ENCODE assay signal across 17 cellular contexts in genomic region chr4:120082286-120082685, GRCh38. TPM values are rescaled to one million over a fixed set of nuclear protein-coding genes. Genes with fewer than 3 reads are reported as not detected.
A peak's percentile ranks its signal among the peaks of the same experiment; 100 is the strongest.
DNase-seq lines count a peak whose midpoint lies in the region; ATAC-seq and TF ChIP-seq lines count a peak whose summit lies in the region.
"Had no signal": no experiment of that assay in that cellular context is flagged by ENCODE, and none has a peak within 500 bp of the region (broad histone marks: within the 10 kb centered on the region; RNA-seq: fewer than 3 reads in every experiment).

No MANE protein-coding gene starts in this region.

- no peak overlapping the region for H3K27ac Mint-ChIP-seq in endodermal cell
- H3K27ac Mint-ChIP-seq: B cell; CD4-positive, alpha-beta T cell had no signal

- H3K4me3 ChIP-seq in endodermal cell (ENCODE audit: low read length) (no peak overlapping the region), mesodermal cell (ENCODE audit: extremely low read depth, insufficient read depth, low read length, poor library complexity, severe bottlenecking) (no peak overlapping the region), right cardiac atrium (ENCODE audit: low read length) (no peak overlapping the region)
- H3K4me3 ChIP-seq: GM23248 had no signal

- no peaks in the 10 kb centered on the region for H3K9me3 Mint-ChIP-seq in endodermal cell
- H3K9me3 Mint-ChIP-seq: CD4-positive, alpha-beta T cell had no signal

- no peak for TF ChIP-seq CTCF in endodermal cell (conservative IDR thresholded peaks at IDR 0.05)

- peaks cover 5% of the 10 kb centered on the region for H3K4me1 ChIP-seq in endodermal cell (ENCODE audit: control insufficient read depth, insufficient read depth, low read length)
- no peaks in the 10 kb centered on the region for H3K4me1 ChIP-seq in mesodermal cell (ENCODE audit: control insufficient read depth, insufficient read depth, low read length, poor library complexity, severe bottlenecking)
- no peaks in the 10 kb centered on the region for H3K4me1 ChIP-seq in right cardiac atrium (ENCODE audit: control insufficient read depth, insufficient read depth, low read length)

- H3K27me3 ChIP-seq in endodermal cell (ENCODE audit: control insufficient read depth, insufficient read depth, low read length, poor library complexity, severe bottlenecking) (no peaks in the 10 kb centered on the region), right cardiac atrium (ENCODE audit: control insufficient read depth, insufficient read depth) (no peaks in the 10 kb centered on the region)

- WGBS in endodermal cell (ENCODE audit: insufficient coverage in 1 of 2, insufficient read length in 1 of 2), 2 experiments = 58% methylated on average over 1 of the region's 1 CpG; no CpG with 5 or more reads in 1 of the 2 experiments
- no CpG with 5 or more reads among the region's 1 CpG for whole genome bisulfite sequencing in mesodermal cell (ENCODE audit: insufficient coverage in 2 of 2), 2 experiments
- 74% methylated on average over 1 of the region's 1 CpG for WGBS in right cardiac atrium

- H3K4me1 Mint-ChIP-seq in endodermal cell = peaks cover 3% of the 10 kb centered on the region
- H3K4me1 Mint-ChIP-seq: B cell had no signal

- H3K9ac ChIP-seq in endodermal cell (ENCODE audit: extremely low read depth, low read length, poor library complexity, severe bottlenecking) = no peak overlapping the region
- H3K9ac ChIP-seq: GM23248 had no signal

- no peaks in the 10 kb centered on the region for H3K36me3 ChIP-seq in endodermal cell (ENCODE audit: control insufficient read depth, insufficient read depth, low read length)
- H3K36me3 ChIP-seq in mesodermal cell (ENCODE audit: control insufficient read depth, insufficient read depth, low read length) = no peaks in the 10 kb centered on the region

- intact Hi-C loops in right cardiac atrium (cut with DNase I) = no loop called here

- H3K27me3 Mint-ChIP-seq in endodermal cell (ENCODE audit: insufficient read depth) = no peaks in the 10 kb centered on the region
- H3K27me3 Mint-ChIP-seq: B cell had no signal

- DNase-seq in NCI-H82 (lab: John Stamatoyannopoulos, UW) = peak; percentile 1
- DNase-seq in NCI-H82 treated with DMSO at 0.1 percent for 48 hours (lab: John Stamatoyannopoulos, UW; ENCODE audit: unreplicated experiment) = no peak
- no peak for DNase-seq in endodermal cell
- no peak for DNase-seq in right cardiac atrium
- DNase-seq in NCI-H446 treated with DMSO at 0.1 percent for 48 hours (lab: John Stamatoyannopoulos, UW) = no peak
- DNase-seq in activated gamma-delta T cell treated with Interleukin-2 at 50 U/mL for 16 hours = no peak
- DNase-seq: C1 segment of cervical spinal cord; Calu3; CD4-positive, alpha-beta T cell; DMS79 treated with DMSO at 0.1 percent for 48 hours; EL; GM23248; H7 had no signal

- H3K36me3 Mint-ChIP-seq in endodermal cell (ENCODE audit: low read depth) = no peaks in the 10 kb centered on the region

- no peak overlapping the region for H3K4me3 Mint-ChIP-seq in endodermal cell
- H3K4me3 Mint-ChIP-seq: B cell; CD4-positive, alpha-beta T cell had no signal

- H3K27ac ChIP-seq in endodermal cell (ENCODE audit: low read depth, low read length) (peak overlapping the region; percentile 55), mesodermal cell (ENCODE audit: low read depth, low read length, severe bottlenecking) (peak overlapping the region; percentile 26), right cardiac atrium (ENCODE audit: low read length) (no peak overlapping the region)
- H3K27ac ChIP-seq: 22Rv1, GM23248, HL-60 had no signal

- ATAC-seq in right cardiac atrium = no peak

- H3K9me3 ChIP-seq in endodermal cell (ENCODE audit: control insufficient read depth, low read length) (no peaks in the 10 kb centered on the region), mesodermal cell (ENCODE audit: control insufficient read depth, low read length) (no peaks in the 10 kb centered on the region), right cardiac atrium (ENCODE audit: control insufficient read depth, low read length) (no peaks in the 10 kb centered on the region)

RNA-seq across cellular contexts. Expression of gene MAD2L1, which starts 15.6 kb away (rescaled TPM):
- 10 to 100 TPM; 53.3 to 82.4 TPM for total RNA-seq in endodermal cell
- polyA plus RNA-seq in endodermal cell (2013, experiment 1 of 2) = 108 TPM
- polyA plus RNA-seq in endodermal cell (2013, experiment 2 of 2) = 107 TPM
- polyA plus RNA-seq in mesodermal cell (2013, experiment 1 of 2) = 65.0 TPM
- 70.0 TPM for polyA plus RNA-seq in mesodermal cell (2013, experiment 2 of 2)
- 1 to 10 TPM; 2.2 to 4.5 (median 3.2) TPM for total RNA-seq in right cardiac atrium
- 2.8 TPM for polyA plus RNA-seq in right cardiac atrium

Comparison
In these comparisons a context has a peak if more than half of its experiments do, and no peak if none do; other contexts are left out.
1. RNA of gene MAD2L1, which starts 15.6 kb away (total RNA-seq): 53.3 to 82.4 TPM in endodermal cell; 2.2 to 4.5 TPM in right cardiac atrium; every median in the first group is over 4 times any median in the second.